In the genomic region with DNA sequence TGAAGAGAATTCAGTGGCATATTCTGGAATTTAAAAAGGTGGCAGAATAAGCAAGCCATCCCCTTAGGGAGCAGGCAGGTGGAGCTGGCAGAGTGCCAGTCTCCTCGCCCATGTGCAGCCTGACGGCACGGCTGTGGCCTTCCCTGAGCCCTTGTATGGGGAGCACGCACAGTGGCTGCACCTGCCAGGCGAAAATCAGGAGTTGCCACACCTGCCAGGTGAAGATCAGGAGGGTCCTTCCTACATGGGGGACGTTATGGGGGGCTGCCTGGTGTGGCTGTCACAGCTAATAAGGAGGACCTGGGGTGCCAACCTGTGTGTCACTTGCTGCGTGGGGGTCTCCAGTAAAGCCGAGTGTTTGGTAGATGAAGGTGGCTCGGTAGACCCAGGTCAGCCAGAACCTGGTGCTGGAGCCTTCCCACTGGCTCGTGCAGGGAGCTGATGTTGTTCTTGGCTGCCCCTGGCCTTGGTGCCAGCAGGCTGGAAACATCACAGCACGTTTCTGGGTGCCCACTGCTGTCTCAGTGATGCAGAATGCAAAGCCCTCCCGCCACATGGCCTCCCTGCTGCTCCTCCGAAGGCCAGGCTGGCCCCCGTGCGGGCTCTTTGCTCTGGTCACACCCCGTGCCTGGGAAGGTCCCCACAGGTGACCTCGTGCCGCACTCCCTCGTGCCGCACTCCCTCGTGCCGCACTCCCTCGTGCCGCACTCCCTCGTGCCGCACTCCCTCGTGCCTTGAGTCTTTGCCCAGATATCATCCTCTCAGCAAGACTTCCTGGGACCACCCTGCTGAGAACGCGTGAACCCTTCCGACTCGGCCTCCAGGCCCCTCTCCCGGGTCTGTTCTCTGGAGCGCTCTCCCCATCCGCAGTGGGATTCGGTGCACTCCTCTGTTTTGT, we compare ENCODE assay signal across 14 cellular contexts. TPM values are rescaled to one million over a fixed set of nuclear protein-coding genes. Genes with fewer than 3 reads are reported as not detected.
DNase-seq lines count a peak whose midpoint lies in the region; TF ChIP-seq lines count a peak whose summit lies in the region.
"Had no signal": no experiment of that assay in that cellular context is flagged by ENCODE, and none has a peak within 500 bp of the region (broad histone marks: within the 10 kb centered on the region; RNA-seq: fewer than 3 reads in every experiment).

No MANE protein-coding gene starts in this region.

- H3K9me3 ChIP-seq in transverse colon: no peaks in the 10 kb centered on the region
- H3K9me3 ChIP-seq: esophagus muscularis mucosa, left ventricle myocardium inferior had no signal

- peaks cover 2% of the 10 kb centered on the region for H3K36me3 Mint-ChIP-seq in activated naive CD4-positive, alpha-beta T cell treated with anti-CD3 and anti-CD28 coated beads, Interleukin-2, amount 10 ng/mL, durations not matched to agents 7 days and 5 days
- peaks cover 95% of the 10 kb centered on the region for H3K36me3 Mint-ChIP-seq in dendritic cell treated with granulocyte-macrophage colony-stimulating factor and Interleukin-4, amounts not matched to agents 40 ng/mL and 50 ng/mL, for 4 days (ENCODE audit: low read depth)

- no peaks in the 10 kb centered on the region for H3K27me3 Mint-ChIP-seq in activated naive CD4-positive, alpha-beta T cell treated with anti-CD3 and anti-CD28 coated beads, Interleukin-2, amount 10 ng/mL, durations not matched to agents 7 days and 5 days
- H3K27me3 Mint-ChIP-seq in dendritic cell treated with granulocyte-macrophage colony-stimulating factor and Interleukin-4, amounts not matched to agents 40 ng/mL and 50 ng/mL, for 4 days: no peaks in the 10 kb centered on the region
- H3K27me3 Mint-ChIP-seq: naive thymus-derived CD8-positive, alpha-beta T cell; stimulated activated naive B cell treated with anti-CD40 and anti-IgM and Interleukin-4, amounts not matched to agents 10 μg/mL and 1 μg/mL and 100 μg/mL, for 72 hours had no signal

- TF ChIP-seq POLR2A in transverse colon (IDR thresholded peaks at IDR 0.05): no peak

- in situ Hi-C loops in transverse colon (cut with MboI; ENCODE audit: low pct_ligation_motif_present in 1 of 4, low pct_unique_long_range_greater_than_20kb in 1 of 4, low sequenced_read_pairs in 3 of 4): loop anchor here in 1 of 4 donors (25.0 kb wide), 1 partner anchor 257 kb away; a partner anchor contains a TSS

- no peak overlapping the region for H3K4me3 Mint-ChIP-seq in activated naive CD4-positive, alpha-beta T cell treated with anti-CD3 and anti-CD28 coated beads, Interleukin-2, amount 10 ng/mL, durations not matched to agents 7 days and 5 days
- no peak overlapping the region for H3K4me3 Mint-ChIP-seq in dendritic cell treated with granulocyte-macrophage colony-stimulating factor and Interleukin-4, amounts not matched to agents 40 ng/mL and 50 ng/mL, for 4 days
- H3K4me3 Mint-ChIP-seq: naive thymus-derived CD8-positive, alpha-beta T cell had no signal

- no peaks in the 10 kb centered on the region for H3K27me3 ChIP-seq in transverse colon
- H3K27me3 ChIP-seq: esophagus muscularis mucosa had no signal

- H3K9me3 Mint-ChIP-seq in activated naive CD4-positive, alpha-beta T cell treated with anti-CD3 and anti-CD28 coated beads, Interleukin-2, amount 10 ng/mL, durations not matched to agents 7 days and 5 days: no peaks in the 10 kb centered on the region
- H3K9me3 Mint-ChIP-seq in dendritic cell treated with granulocyte-macrophage colony-stimulating factor and Interleukin-4, amounts not matched to agents 40 ng/mL and 50 ng/mL, for 4 days: no peaks in the 10 kb centered on the region
- H3K9me3 Mint-ChIP-seq: naive thymus-derived CD8-positive, alpha-beta T cell; stimulated activated naive B cell treated with anti-CD40 and anti-IgM and Interleukin-4, amounts not matched to agents 10 μg/mL and 1 μg/mL and 100 μg/mL, for 72 hours had no signal

- no peaks in the 10 kb centered on the region for H3K4me1 Mint-ChIP-seq in activated naive CD4-positive, alpha-beta T cell treated with anti-CD3 and anti-CD28 coated beads, Interleukin-2, amount 10 ng/mL, durations not matched to agents 7 days and 5 days
- peaks cover 8% of the 10 kb centered on the region for H3K4me1 Mint-ChIP-seq in dendritic cell treated with granulocyte-macrophage colony-stimulating factor and Interleukin-4, amounts not matched to agents 40 ng/mL and 50 ng/mL, for 4 days (ENCODE audit: low read depth)
- H3K4me1 Mint-ChIP-seq: stimulated activated naive B cell treated with anti-CD40 and anti-IgM and Interleukin-4, amounts not matched to agents 10 μg/mL and 1 μg/mL and 100 μg/mL, for 72 hours had no signal

- no peak for TF ChIP-seq EP300 in transverse colon (IDR thresholded peaks at IDR 0.05; ENCODE audit: low read depth)

- intact Hi-C loops in dendritic cell treated with granulocyte-macrophage colony-stimulating factor and Interleukin-4, amounts not matched to agents 40 ng/mL and 50 ng/mL, for 4 days (cut with micrococcal nuclease): no loop called here
- intact Hi-C loops in transverse colon (cut with DNase I; ENCODE audit: low total_unique reads): loop anchor here (10.0 kb wide), 1 partner anchor 1396 kb away; no protein-coding TSS in a partner anchor

- 80 to 95% methylated on average over 8 to 34 of the region's 35 CpGs for WGBS in transverse colon (ENCODE audit: low coverage in 1 of 2), 2 donors

- no peaks in the 10 kb centered on the region for H3K4me1 ChIP-seq in transverse colon
- H3K4me1 ChIP-seq: esophagus muscularis mucosa, left ventricle myocardium inferior had no signal

- CTCF ChIA-PET in activated naive CD4-positive, alpha-beta T cell treated with anti-CD3 and anti-CD28 coated beads, Interleukin-2, amount 10 ng/mL, durations not matched to agents 7 days and 5 days (lab: Charles Lee): no interaction called here

- no peak overlapping the region for H3K27ac Mint-ChIP-seq in activated naive CD4-positive, alpha-beta T cell treated with anti-CD3 and anti-CD28 coated beads, Interleukin-2, amount 10 ng/mL, durations not matched to agents 7 days and 5 days
- peak overlapping the region; percentile 77 for H3K27ac Mint-ChIP-seq in dendritic cell treated with granulocyte-macrophage colony-stimulating factor and Interleukin-4, amounts not matched to agents 40 ng/mL and 50 ng/mL, for 4 days
- H3K27ac Mint-ChIP-seq: stimulated activated naive B cell treated with anti-CD40 and anti-IgM and Interleukin-4, amounts not matched to agents 10 μg/mL and 1 μg/mL and 100 μg/mL, for 72 hours had no signal

- H3K4me3 ChIP-seq in transverse colon: no peak overlapping the region
- H3K4me3 ChIP-seq: esophagus muscularis mucosa, left ventricle myocardium inferior had no signal

- no peak for TF ChIP-seq CTCF in transverse colon (IDR thresholded peaks at IDR 0.05)

- no peak overlapping the region for H3K27ac ChIP-seq in transverse colon
- H3K27ac ChIP-seq: esophagus muscularis mucosa, left ventricle myocardium inferior had no signal

- peak; percentile 15 for DNase-seq in activated naive CD4-positive, alpha-beta T cell treated with anti-CD3 and anti-CD28 coated beads, Interleukin-2, amount 10 ng/mL, durations not matched to agents 7 days and 5 days
- DNase-seq in activated naive CD4-positive, alpha-beta T cell treated with anti-CD3 and anti-CD28 coated beads, Interleukin-2, amount 50 U/mL, for 16 hours: no peak
- DNase-seq in NCI-H2171 (lab: John Stamatoyannopoulos, UW) (peak; percentile 39), transverse colon (peak; percentile 6), HK-2 (ENCODE audit: unreplicated experiment) (no peak), SIG-M5 (lab: John Stamatoyannopoulos, UW) (no peak), amniotic stem cell (lab: John Stamatoyannopoulos, UW) (no peak)
- DNase-seq: left ventricle myocardium inferior; NCI-H226; stimulated activated CD4-positive, alpha-beta T cell treated with anti-CD3 and anti-CD28 coated beads, Interleukin-4, amount 100 ng/mL, for 4 hours; stimulated activated naive B cell treated with anti-CD40 and anti-IgM and Interleukin-4, amounts not matched to agents 10 μg/mL and 1 μg/mL and 100 μg/mL, for 72 hours had no signal

- peaks cover 0 to 25% (median 10%) of the 10 kb centered on the region in 4 donors for H3K36me3 ChIP-seq in transverse colon

RNA-seq across cellular contexts. Expression of a gene that starts 55.4 kb away (rescaled TPM):
- 100 to 1,000 TPM in 3 of 4 donors, 10 to 100 TPM in 1; 80.8 to 139 (median 117) TPM for total RNA-seq in transverse colon

Comparison
In these comparisons a context has a peak if more than half of its experiments do, and no peak if none do; other contexts are left out.
1. DNase-seq: peak in activated naive CD4-positive, alpha-beta T cell treated with anti-CD3 and anti-CD28 coated beads, Interleukin-2, amount 10 ng/mL, durations not matched to agents 7 days and 5 days (single experiment), NCI-H2171 (single experiment) and transverse colon (single experiment); none in activated naive CD4-positive, alpha-beta T cell treated with anti-CD3 and anti-CD28 coated beads, Interleukin-2, amount 50 U/mL, for 16 hours (single experiment), HK-2 (single experiment), SIG-M5 (single experiment) and amniotic stem cell (single experiment).